Comparison of ENCODE assay signal across 14 cellular contexts in the genomic region with DNA sequence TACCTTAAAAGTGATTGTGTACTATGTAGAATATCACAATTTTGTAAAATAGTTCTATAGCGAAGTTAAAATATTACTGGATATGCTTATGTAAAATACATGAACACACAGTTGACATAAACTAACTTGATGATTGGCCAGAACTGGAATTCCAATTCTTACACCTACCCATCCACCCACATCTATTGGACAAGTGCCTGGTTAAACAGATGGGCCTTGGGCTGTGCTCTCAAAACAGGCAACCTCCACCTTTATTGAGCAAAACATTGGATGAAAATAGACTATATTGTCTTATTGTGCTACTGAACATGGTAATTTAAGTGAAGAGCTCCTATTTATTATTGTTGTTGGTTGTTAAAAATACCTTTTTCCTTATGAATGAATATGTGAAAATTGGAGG.
DNase-seq lines count a peak whose midpoint lies in the region.
"Had no signal": no experiment of that assay in that cellular context is flagged by ENCODE, and none has a peak within 500 bp of the region (broad histone marks: within the 10 kb centered on the region; RNA-seq: fewer than 3 reads in every experiment).

No MANE protein-coding gene starts in this region.

- H3K27ac ChIP-seq in effector memory CD4-positive, alpha-beta T cell (ENCODE audit: insufficient read depth, low read length, poor library complexity, severe bottlenecking): no peak overlapping the region

- H3K27me3 ChIP-seq in effector memory CD4-positive, alpha-beta T cell (replicated peaks; ENCODE audit: control insufficient read depth, insufficient read depth, low read length, poor library complexity, severe bottlenecking): no peaks in the 10 kb centered on the region
- H3K27me3 ChIP-seq: BE2C had no signal

- no peaks in the 10 kb centered on the region for H3K4me1 ChIP-seq in effector memory CD4-positive, alpha-beta T cell (ENCODE audit: control insufficient read depth, insufficient read depth, low read length, poor library complexity, severe bottlenecking)
- H3K4me1 ChIP-seq: BE2C had no signal

- no peak overlapping the region for H3K4me3 ChIP-seq in effector memory CD4-positive, alpha-beta T cell (ENCODE audit: insufficient read depth, low read depth, low read length, poor library complexity, severe bottlenecking)

- H3K36me3 ChIP-seq in effector memory CD4-positive, alpha-beta T cell (ENCODE audit: control insufficient read depth, insufficient read depth, low read length): no peaks in the 10 kb centered on the region
- H3K36me3 ChIP-seq: BE2C had no signal

- H3K9me3 ChIP-seq in effector memory CD4-positive, alpha-beta T cell (ENCODE audit: control insufficient read depth, low read length): no peaks in the 10 kb centered on the region
- H3K9me3 ChIP-seq: BE2C had no signal

- DNase-seq in Ammon's horn (ENCODE audit: low spot score) (peak; percentile 23), NCI-H1694 (lab: John Stamatoyannopoulos, UW) (peak; percentile 52), cerebellar cortex (ENCODE audit: low spot score) (peak; percentile 90), superior temporal gyrus (ENCODE audit: extremely low spot score) (peak; percentile 25), SIG-M5 (lab: John Stamatoyannopoulos, UW) (no peak)
- no peak for DNase-seq in effector memory CD4-positive, alpha-beta T cell
- DNase-seq: BE2C; CD4-positive, CD25-positive, alpha-beta regulatory T cell; CD8-positive, alpha-beta memory T cell; COR-L47; DMS153; DMS79; GF-D8; H9 had no signal

Comparison
In these comparisons a context has a peak if more than half of its experiments do, and no peak if none do; other contexts are left out.
1. DNase-seq: peak in Ammon's horn (single experiment), NCI-H1694 (single experiment), cerebellar cortex (single experiment) and superior temporal gyrus (single experiment); none in effector memory CD4-positive, alpha-beta T cell (0 of 3) and SIG-M5 (single experiment).